37 cellular contexts compared by ENCODE assay signal in the genomic region with DNA sequence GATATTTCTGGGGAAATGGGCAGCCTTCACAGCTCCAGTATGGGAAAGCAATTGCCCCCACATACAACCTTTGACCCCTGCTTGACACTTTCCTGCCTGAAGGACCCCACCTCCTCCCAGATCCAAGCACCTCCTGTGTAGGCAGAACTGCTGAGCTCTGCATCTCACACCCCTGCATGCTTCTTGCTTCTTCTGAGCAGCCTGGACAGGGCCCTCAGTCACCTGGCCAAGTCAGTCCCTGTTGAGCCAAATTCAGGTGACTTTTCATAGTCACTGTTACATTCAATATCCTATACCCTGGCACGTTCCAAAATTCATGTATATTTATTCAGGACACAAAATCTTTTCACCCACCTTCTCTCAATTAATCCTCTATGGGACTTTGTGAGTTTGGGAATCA.
"Had no signal": no experiment of that assay in that cellular context is flagged by ENCODE, and none has a peak within 500 bp of the region (broad histone marks: within the 10 kb centered on the region; RNA-seq: fewer than 3 reads in every experiment).

No MANE protein-coding gene starts in this region.

- ATAC-seq: activated CD8-positive, alpha-beta T cell treated with anti-CD3 and anti-CD28 coated beads for 36 hours; activated naive CD8-positive, alpha-beta T cell treated with anti-CD3 and anti-CD28 coated beads, Interleukin-2, amount 50 U/mL, for 24 hours; activated T-cell treated with anti-CD3 and anti-CD28 coated beads, Interleukin-2, amount 50 U/mL, for 4 hours; activated T-cell treated with anti-CD3 and anti-CD28 coated beads, Interleukin-2, amount 50 U/mL, for 72 hours; activated T-helper 17 cell treated with anti-CD3 and anti-CD28 coated beads, Interleukin-2, amount 50 U/mL, for 72 hours had no signal

- H3K9me3 ChIP-seq: ascending aorta had no signal

- H3K27me3 Mint-ChIP-seq: activated B cell treated with CpG ODN at 0.5 μM for 24 hours; activated CD8-positive, alpha-beta T cell treated with anti-CD3 and anti-CD28 coated beads for 36 hours; activated naive CD4-positive, alpha-beta T cell treated with anti-CD3 and anti-CD28 coated beads, Interleukin-2, amount 50 U/mL, for 24 hours; activated naive CD8-positive, alpha-beta T cell; activated naive CD8-positive, alpha-beta T cell treated with anti-CD3 and anti-CD28 coated beads, Interleukin-2, amount 50 U/mL, for 24 hours had no signal

- H3K4me3 ChIP-seq: ascending aorta, cardiac muscle cell had no signal

- H3K27ac ChIP-seq: ascending aorta, cardiac muscle cell, VCaP had no signal

- H3K27me3 ChIP-seq: ascending aorta, cardiac muscle cell had no signal

- H3K36me3 ChIP-seq: ascending aorta had no signal

- H3K4me1 Mint-ChIP-seq: activated B cell treated with CpG ODN at 0.5 μM for 24 hours; activated CD4-positive, alpha-beta T cell treated with anti-CD3 and anti-CD28 coated beads, Interleukin-2, amount 10 ng/mL, durations not matched to agents 24 days and 14 days; activated naive CD4-positive, alpha-beta T cell treated with anti-CD3 and anti-CD28 coated beads, Interleukin-2, amount 50 U/mL, for 24 hours; activated naive CD8-positive, alpha-beta T cell treated with anti-CD3 and anti-CD28 coated beads, Interleukin-2, amount 10 ng/mL, durations not matched to agents 7 days and 5 days; activated naive CD8-positive, alpha-beta T cell treated with anti-CD3 and anti-CD28 coated beads, Interleukin-2, amount 50 U/mL, for 24 hours; activated T-helper 17 cell treated with anti-CD3 and anti-CD28 coated beads, Interleukin-2, amount 50 U/mL, for 72 hours; brain; central memory CD8-positive, alpha-beta T cell had no signal

- H3K4me3 Mint-ChIP-seq: activated B cell treated with CpG ODN at 0.5 μM for 24 hours; activated CD4-positive, alpha-beta memory T cell treated with anti-CD3 and anti-CD28 coated beads for 36 hours; activated CD4-positive, alpha-beta T cell treated with anti-CD3 and anti-CD28 coated beads, Interleukin-2, amount 10 ng/mL, durations not matched to agents 24 days and 14 days; activated CD8-positive, alpha-beta T cell treated with anti-CD3 and anti-CD28 coated beads for 36 hours; activated naive CD4-positive, alpha-beta T cell treated with anti-CD3 and anti-CD28 coated beads for 36 hours; activated naive CD4-positive, alpha-beta T cell treated with anti-CD3 and anti-CD28 coated beads, Interleukin-2, amount 50 U/mL, for 24 hours; activated naive CD8-positive, alpha-beta T cell; activated naive CD8-positive, alpha-beta T cell treated with anti-CD3 and anti-CD28 coated beads, Interleukin-2, amount 10 ng/mL, durations not matched to agents 7 days and 5 days; activated naive CD8-positive, alpha-beta T cell treated with anti-CD3 and anti-CD28 coated beads, Interleukin-2, amount 50 U/mL, for 24 hours; activated T-cell treated with anti-CD3 and anti-CD28 coated beads, Interleukin-2, amount 50 U/mL, for 4 hours; activated T-cell treated with anti-CD3 and anti-CD28 coated beads, Interleukin-2, amount 50 U/mL, for 72 hours; activated T-helper 1 cell treated with anti-CD3 and anti-CD28 coated beads, Interleukin-12 subunit alpha, Interleukin-12 subunit beta, Interleukin-2, Interleukin-4 antibody, amounts not matched to agents 30 ng/mL and 10 ng/mL and 1 ng/mL, durations not matched to agents 14 hours and 24 hours and 36 hours; activated T-helper 17 cell treated with anti-CD3 and anti-CD28 coated beads, Interleukin-2, amount 50 U/mL, for 72 hours; brain; central memory CD8-positive, alpha-beta T cell; T-helper 1 cell treated with Interleukin-12 subunit alpha and Interleukin-12 subunit beta and Interleukin-4 antibody, amounts not matched to agents 30 μg/mL and 1 μg/mL, for 36 hours; T-helper 2 cell treated with Interferon-gamma antibody and Interleukin-4, amounts not matched to agents 5 μg/mL and 100 μg/mL, for 36 hours had no signal

- H3K27ac Mint-ChIP-seq: activated B cell treated with CpG ODN at 0.5 μM for 24 hours; activated CD4-positive, alpha-beta memory T cell treated with anti-CD3 and anti-CD28 coated beads for 36 hours; activated CD4-positive, alpha-beta T cell treated with anti-CD3 and anti-CD28 coated beads, Interleukin-2, amount 10 ng/mL, durations not matched to agents 24 days and 14 days; activated CD8-positive, alpha-beta T cell treated with anti-CD3 and anti-CD28 coated beads for 36 hours; activated naive CD4-positive, alpha-beta T cell treated with anti-CD3 and anti-CD28 coated beads for 36 hours; activated naive CD4-positive, alpha-beta T cell treated with anti-CD3 and anti-CD28 coated beads, Interleukin-2, amount 50 U/mL, for 24 hours; activated naive CD8-positive, alpha-beta T cell; activated naive CD8-positive, alpha-beta T cell treated with anti-CD3 and anti-CD28 coated beads, Interleukin-2, amount 10 ng/mL, durations not matched to agents 7 days and 5 days; activated naive CD8-positive, alpha-beta T cell treated with anti-CD3 and anti-CD28 coated beads, Interleukin-2, amount 50 U/mL, for 24 hours; activated T-cell treated with anti-CD3 and anti-CD28 coated beads, Interleukin-2, amount 50 U/mL, for 72 hours; activated T-helper 1 cell treated with anti-CD3 and anti-CD28 coated beads, Interleukin-12 subunit alpha, Interleukin-12 subunit beta, Interleukin-2, Interleukin-4 antibody, amounts not matched to agents 30 ng/mL and 10 ng/mL and 1 ng/mL, durations not matched to agents 14 hours and 24 hours and 36 hours; activated T-helper 17 cell treated with anti-CD3 and anti-CD28 coated beads, Interleukin-2, amount 50 U/mL, for 72 hours; brain; T-helper 1 cell treated with Interleukin-12 subunit alpha and Interleukin-12 subunit beta and Interleukin-4 antibody, amounts not matched to agents 30 μg/mL and 1 μg/mL, for 36 hours; T-helper 2 cell treated with Interferon-gamma antibody and Interleukin-4, amounts not matched to agents 5 μg/mL and 100 μg/mL, for 36 hours had no signal

- DNase-seq: activated B cell treated with CpG ODN at 0.5 μM for 24 hours; activated CD4-positive, alpha-beta memory T cell treated with anti-CD3 and anti-CD28 coated beads for 36 hours; activated CD4-positive, alpha-beta T cell treated with anti-CD3 and anti-CD28 coated beads for 4 hours; activated CD4-positive, alpha-beta T cell treated with anti-CD3 and anti-CD28 coated beads, Interleukin-2, amount 10 ng/mL, durations not matched to agents 24 days and 14 days; activated CD4-positive, alpha-beta T cell treated with anti-CD3 and anti-CD28 coated beads, Interleukin-2, amount 50 U/mL, for 1 hour; activated CD4-positive, alpha-beta T cell treated with anti-CD3 and anti-CD28 coated beads, Interleukin-2, amount 50 U/mL, for 4 hours; activated CD4-positive, CD25-positive, alpha-beta regulatory T cell treated with anti-CD3 and anti-CD28 coated beads, Interleukin-2, amount 50 U/mL, for 72 hours; activated CD8-positive, alpha-beta T cell treated with anti-CD3 and anti-CD28 coated beads for 36 hours; activated effector memory CD4-positive, alpha-beta T cell treated with anti-CD3 and anti-CD28 coated beads, Interleukin-2, amount 50 U/mL, for 16 hours; activated gamma-delta T cell treated with Interleukin-2 at 50 U/mL for 16 hours; activated naive CD4-positive, alpha-beta T cell; activated naive CD4-positive, alpha-beta T cell treated with anti-CD3 and anti-CD28 coated beads for 36 hours; activated naive CD8-positive, alpha-beta T cell treated with anti-CD3 and anti-CD28 coated beads, Interleukin-2, amount 10 ng/mL, durations not matched to agents 7 days and 5 days; activated naive CD8-positive, alpha-beta T cell treated with anti-CD3 and anti-CD28 coated beads, Interleukin-2, amount 50 U/mL, for 24 hours; activated T-cell treated with anti-CD3 and anti-CD28 coated beads for 4 hours; activated T-cell treated with anti-CD3 and anti-CD28 coated beads, Interleukin-2, amount 50 U/mL, for 1 hour; activated T-cell treated with anti-CD3 and anti-CD28 coated beads, Interleukin-2, amount 50 U/mL, for 4 hours; activated T-cell treated with anti-CD3 and anti-CD28 coated beads, Interleukin-2, amount 50 U/mL, for 72 hours; amygdala; anterior cingulate cortex; caudate nucleus; cerebellar nuclear complex; SW 1271; T-helper 1 cell; T-helper 2 cell; T-helper 9 cell had no signal

- H3K4me1 ChIP-seq: ascending aorta had no signal

- H3K9me3 Mint-ChIP-seq: activated naive CD4-positive, alpha-beta T cell treated with anti-CD3 and anti-CD28 coated beads, Interleukin-2, amount 50 U/mL, for 24 hours; central memory CD8-positive, alpha-beta T cell had no signal
